ENCODE assay signal across 23 cellular contexts in genomic region chr13:48176781-48177180, GRCh38.
"Had no signal": no experiment of that assay in that cellular context is flagged by ENCODE, and none has a peak within 500 bp of the region (broad histone marks: within the 10 kb centered on the region; RNA-seq: fewer than 3 reads in every experiment).

No MANE protein-coding gene starts in this region.

- FAIRE-seq: endothelial cell of umbilical vein, islet of Langerhans, keratinocyte had no signal

- ATAC-seq: foreskin keratinocyte; gastrocnemius medialis; heart right ventricle; left cardiac atrium; left lung; left ventricle myocardium superior; lower lobe of right lung; naive thymus-derived CD4-positive, alpha-beta T cell had no signal

- H3K4me3 ChIP-seq: colonic mucosa, dorsolateral prefrontal cortex, esophagus muscularis mucosa, gastrocnemius medialis, heart right ventricle, left lung, lower lobe of right lung had no signal

- DNase-seq: colonic mucosa; cortex of kidney; dermis blood vessel endothelial cell; dorsolateral prefrontal cortex; effector CD4-positive, alpha-beta T cell; effector memory CD4-positive, alpha-beta T cell; foreskin keratinocyte; gastrocnemius medialis; glutamatergic neuron; head of caudate nucleus; heart right ventricle; hippocampal formation; left cardiac atrium; left lung; left ventricle myocardium superior; lower lobe of right lung; mesenchymal stem cell; midbrain; naive thymus-derived CD4-positive, alpha-beta T cell had no signal

- H3K36me3 Mint-ChIP-seq: naive thymus-derived CD4-positive, alpha-beta T cell had no signal

- H3K36me3 ChIP-seq: colonic mucosa, esophagus muscularis mucosa, gastrocnemius medialis, heart right ventricle, left lung, lower lobe of right lung had no signal

- H3K9me3 ChIP-seq: colonic mucosa, esophagus muscularis mucosa, gastrocnemius medialis, heart right ventricle, left lung, lower lobe of right lung had no signal

- H3K27ac ChIP-seq: colonic mucosa, dorsolateral prefrontal cortex, esophagus muscularis mucosa, foreskin keratinocyte, gastrocnemius medialis, heart right ventricle, left lung, lower lobe of right lung had no signal

- H3K4me3 Mint-ChIP-seq: naive thymus-derived CD4-positive, alpha-beta T cell had no signal

- H3K4me1 ChIP-seq: colonic mucosa, esophagus muscularis mucosa, foreskin keratinocyte, gastrocnemius medialis, lower lobe of right lung had no signal

- H3K27me3 ChIP-seq: colonic mucosa, dorsolateral prefrontal cortex, esophagus muscularis mucosa, foreskin keratinocyte, gastrocnemius medialis, heart right ventricle, left lung had no signal
